13 cellular contexts compared by ENCODE assay signal in genomic region chr2:195820867-195821565, GRCh38.
"Had no signal": no experiment of that assay in that cellular context is flagged by ENCODE, and none has a peak within 500 bp of the region (broad histone marks: within the 10 kb centered on the region; RNA-seq: fewer than 3 reads in every experiment).

No MANE protein-coding gene starts in this region.

- H3K4me1 Mint-ChIP-seq: activated CD8-positive, alpha-beta memory T cell treated with anti-CD3 and anti-CD28 coated beads, Interleukin-2, amount 10 ng/mL, durations not matched to agents 7 days and 5 days; endodermal cell had no signal

- H3K4me3 ChIP-seq: stomach, thoracic aorta had no signal

- H3K27me3 ChIP-seq: stomach had no signal

- H3K27me3 Mint-ChIP-seq: activated CD8-positive, alpha-beta memory T cell treated with anti-CD3 and anti-CD28 coated beads, Interleukin-2, amount 10 ng/mL, durations not matched to agents 7 days and 5 days had no signal

- H3K4me1 ChIP-seq: stomach had no signal

- ATAC-seq: activated CD8-positive, alpha-beta memory T cell treated with anti-CD3 and anti-CD28 coated beads, Interleukin-2, amount 10 ng/mL, durations not matched to agents 7 days and 5 days had no signal

- H3K9me3 Mint-ChIP-seq: endodermal cell, nephron progenitor cell had no signal

- H3K27ac Mint-ChIP-seq: activated CD8-positive, alpha-beta memory T cell treated with anti-CD3 and anti-CD28 coated beads, Interleukin-2, amount 10 ng/mL, durations not matched to agents 7 days and 5 days; endodermal cell; nephron progenitor cell had no signal

- FAIRE-seq: TTC549 had no signal

- H3K36me3 Mint-ChIP-seq: activated CD8-positive, alpha-beta memory T cell treated with anti-CD3 and anti-CD28 coated beads, Interleukin-2, amount 10 ng/mL, durations not matched to agents 7 days and 5 days had no signal

- DNase-seq: activated CD4-positive, CD25-positive, alpha-beta regulatory T cell; activated CD8-positive, alpha-beta memory T cell treated with anti-CD3 and anti-CD28 coated beads, Interleukin-2, amount 10 ng/mL, durations not matched to agents 7 days and 5 days; activated gamma-delta T cell treated with Interleukin-2 at 50 U/mL for 16 hours; activated T-cell treated with anti-CD3 and anti-CD28 coated beads, Interleukin-2, amount 50 U/mL, for 48 hours; dermis blood vessel endothelial cell; endodermal cell; hippocampal formation; nephron progenitor cell; stimulated activated CD4-positive, alpha-beta T cell treated with anti-CD3 and anti-CD28 coated beads, Interleukin-12 subunit alpha, Interleukin-12 subunit beta, amount 100 ng/mL, for 4 hours; stomach; T-helper 2 cell had no signal

- H3K27ac ChIP-seq: stomach, thoracic aorta had no signal

- H3K4me3 Mint-ChIP-seq: activated CD8-positive, alpha-beta memory T cell treated with anti-CD3 and anti-CD28 coated beads, Interleukin-2, amount 10 ng/mL, durations not matched to agents 7 days and 5 days; endodermal cell; nephron progenitor cell had no signal

- H3K36me3 ChIP-seq: stomach, thoracic aorta had no signal

- H3K9me3 ChIP-seq: stomach, thoracic aorta had no signal
